2 cellular contexts compared by ENCODE assay signal in the genomic region with DNA sequence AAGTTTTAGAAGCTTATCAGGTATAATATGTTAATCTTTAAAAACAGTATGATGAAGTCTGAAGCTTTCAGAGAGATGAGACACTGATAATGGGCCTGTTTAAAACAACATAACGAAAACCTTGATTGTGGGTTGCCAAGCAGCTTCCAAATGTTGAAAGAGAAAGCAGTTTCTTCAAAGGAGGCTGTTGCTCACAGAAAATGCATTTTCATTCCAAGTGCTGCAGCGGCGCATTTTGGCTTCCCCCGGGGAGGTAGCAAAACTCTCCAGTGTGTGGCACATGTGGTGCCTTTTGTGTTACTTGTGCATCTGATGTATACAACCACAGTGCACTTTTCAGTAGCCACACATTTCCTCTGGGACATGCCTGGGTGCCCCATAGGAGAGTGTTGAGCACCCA.
TF ChIP-seq lines count a peak whose summit lies in the region.

No MANE protein-coding gene starts in this region.

TF ChIP-seq in GM23338, 12 proteins besides CTCF, POLR2A, EP300 and RAD21 (continued from another document):
- TF ChIP-seq, protein P1, sequence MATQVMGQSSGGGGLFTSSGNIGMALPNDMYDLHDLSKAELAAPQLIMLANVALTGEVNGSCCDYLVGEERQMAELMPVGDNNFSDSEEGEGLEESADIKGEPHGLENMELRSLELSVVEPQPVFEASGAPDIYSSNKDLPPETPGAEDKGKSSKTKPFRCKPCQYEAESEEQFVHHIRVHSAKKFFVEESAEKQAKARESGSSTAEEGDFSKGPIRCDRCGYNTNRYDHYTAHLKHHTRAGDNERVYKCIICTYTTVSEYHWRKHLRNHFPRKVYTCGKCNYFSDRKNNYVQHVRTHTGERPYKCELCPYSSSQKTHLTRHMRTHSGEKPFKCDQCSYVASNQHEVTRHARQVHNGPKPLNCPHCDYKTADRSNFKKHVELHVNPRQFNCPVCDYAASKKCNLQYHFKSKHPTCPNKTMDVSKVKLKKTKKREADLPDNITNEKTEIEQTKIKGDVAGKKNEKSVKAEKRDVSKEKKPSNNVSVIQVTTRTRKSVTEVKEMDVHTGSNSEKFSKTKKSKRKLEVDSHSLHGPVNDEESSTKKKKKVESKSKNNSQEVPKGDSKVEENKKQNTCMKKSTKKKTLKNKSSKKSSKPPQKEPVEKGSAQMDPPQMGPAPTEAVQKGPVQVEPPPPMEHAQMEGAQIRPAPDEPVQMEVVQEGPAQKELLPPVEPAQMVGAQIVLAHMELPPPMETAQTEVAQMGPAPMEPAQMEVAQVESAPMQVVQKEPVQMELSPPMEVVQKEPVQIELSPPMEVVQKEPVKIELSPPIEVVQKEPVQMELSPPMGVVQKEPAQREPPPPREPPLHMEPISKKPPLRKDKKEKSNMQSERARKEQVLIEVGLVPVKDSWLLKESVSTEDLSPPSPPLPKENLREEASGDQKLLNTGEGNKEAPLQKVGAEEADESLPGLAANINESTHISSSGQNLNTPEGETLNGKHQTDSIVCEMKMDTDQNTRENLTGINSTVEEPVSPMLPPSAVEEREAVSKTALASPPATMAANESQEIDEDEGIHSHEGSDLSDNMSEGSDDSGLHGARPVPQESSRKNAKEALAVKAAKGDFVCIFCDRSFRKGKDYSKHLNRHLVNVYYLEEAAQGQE (IDR thresholded peaks at IDR 0.05; ENCODE audit: unreplicated experiment) = no peak
- TF ChIP-seq STAT1 (IDR thresholded peaks at IDR 0.05; ENCODE audit: unreplicated experiment) (no peak), CREB1 (CRISPR knock-in tag; IDR thresholded peaks at IDR 0.05; ENCODE audit: low read depth) (no peak), JUNB (IDR thresholded peaks at IDR 0.05; ENCODE audit: unreplicated experiment) (no peak), EZH2phosphoT487 (IDR thresholded peaks at IDR 0.05; ENCODE audit: unreplicated experiment) (no peak), ZNF462 (CRISPR knock-in tag; IDR thresholded peaks at IDR 0.05) (no peak), ETS1 (IDR thresholded peaks at IDR 0.05) (no peak), POLR2AphosphoS5 (IDR thresholded peaks at IDR 0.05; ENCODE audit: low read depth) (no peak), EZH2 (IDR thresholded peaks at IDR 0.05; ENCODE audit: low read depth, unreplicated experiment) (no peak)

TF ChIP-seq in K562, 482 proteins besides CTCF, POLR2A, EP300 and RAD21 (continued from another document):
- TF ChIP-seq NUFIP1 (IDR thresholded peaks at IDR 0.05; ENCODE audit: partially characterized antibody) (no peak), ZZZ3 (IDR thresholded peaks at IDR 0.05) (no peak), NELFE (IDR thresholded peaks at IDR 0.05; ENCODE audit: insufficient read depth, insufficient read length) (no peak), NCOA6 (IDR thresholded peaks at IDR 0.05) (no peak), GATA2 (CRISPR knock-in tag; IDR thresholded peaks at IDR 0.05) (no peak), MIER1 (IDR thresholded peaks at IDR 0.05; ENCODE audit: low read depth) (no peak), PTTG1 (tag; IDR thresholded peaks at IDR 0.05; ENCODE audit: low read depth) (no peak), BRCA1 (IDR thresholded peaks at IDR 0.05) (no peak), BRCA1 (CRISPR knock-in tag; IDR thresholded peaks at IDR 0.05) (no peak), SAFB (IDR thresholded peaks at IDR 0.05; ENCODE audit: borderline replicate concordance, low read depth, low read length) (no peak), THAP12 (CRISPR knock-in tag; IDR thresholded peaks at IDR 0.05) (no peak), CTCFL (IDR thresholded peaks at IDR 0.05; ENCODE audit: borderline replicate concordance, insufficient read depth, low read depth, low read length, poor library complexity, severe bottlenecking) (no peak)
- TF ChIP-seq, protein P2, sequence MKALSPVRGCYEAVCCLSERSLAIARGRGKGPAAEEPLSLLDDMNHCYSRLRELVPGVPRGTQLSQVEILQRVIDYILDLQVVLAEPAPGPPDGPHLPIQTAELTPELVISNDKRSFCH (CRISPR knock-in tag; IDR thresholded peaks at IDR 0.05) = no peak
- TF ChIP-seq, protein P2 (tag; IDR thresholded peaks at IDR 0.05) = no peak
- TF ChIP-seq, protein P3, sequence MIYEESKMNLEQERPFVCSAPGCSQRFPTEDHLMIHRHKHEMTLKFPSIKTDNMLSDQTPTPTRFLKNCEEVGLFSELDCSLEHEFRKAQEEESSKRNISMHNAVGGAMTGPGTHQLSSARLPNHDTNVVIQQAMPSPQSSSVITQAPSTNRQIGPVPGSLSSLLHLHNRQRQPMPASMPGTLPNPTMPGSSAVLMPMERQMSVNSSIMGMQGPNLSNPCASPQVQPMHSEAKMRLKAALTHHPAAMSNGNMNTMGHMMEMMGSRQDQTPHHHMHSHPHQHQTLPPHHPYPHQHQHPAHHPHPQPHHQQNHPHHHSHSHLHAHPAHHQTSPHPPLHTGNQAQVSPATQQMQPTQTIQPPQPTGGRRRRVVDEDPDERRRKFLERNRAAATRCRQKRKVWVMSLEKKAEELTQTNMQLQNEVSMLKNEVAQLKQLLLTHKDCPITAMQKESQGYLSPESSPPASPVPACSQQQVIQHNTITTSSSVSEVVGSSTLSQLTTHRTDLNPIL (CRISPR knock-in tag; IDR thresholded peaks at IDR 0.05) = no peak
